In the genomic region with DNA sequence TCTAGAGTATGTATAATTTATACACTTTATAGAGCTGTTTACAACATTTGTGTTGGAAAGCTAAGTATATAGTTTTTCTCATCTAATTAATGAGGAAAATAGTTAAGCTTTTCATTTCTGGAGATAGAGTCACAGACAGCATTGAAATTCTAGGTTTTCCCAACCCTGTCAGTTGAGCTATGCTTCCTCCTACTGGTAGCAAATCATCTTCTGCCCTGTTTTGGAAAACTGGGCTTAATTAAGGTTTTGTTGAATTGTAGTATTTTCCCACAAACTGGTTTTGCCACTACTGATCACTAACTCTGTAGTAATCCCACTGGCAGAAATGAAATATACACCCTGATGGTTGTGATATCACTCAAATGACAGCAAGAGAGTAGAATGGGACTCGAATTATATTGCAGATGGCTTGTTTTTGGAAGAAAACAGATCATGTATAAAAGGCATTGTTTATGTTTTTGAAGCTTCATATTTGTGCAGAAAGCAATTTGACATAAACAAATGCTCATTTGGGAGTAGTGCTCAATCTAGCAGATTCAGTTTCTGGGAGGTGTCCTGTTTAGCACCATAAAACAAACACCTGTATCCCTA, we compare ENCODE assay signal across 12 cellular contexts. TPM values are rescaled to one million over a fixed set of nuclear protein-coding genes. Genes with fewer than 3 reads are reported as not detected.
DNase-seq lines count a peak whose midpoint lies in the region; ATAC-seq and TF ChIP-seq lines count a peak whose summit lies in the region.
"Had no signal": no experiment of that assay in that cellular context is flagged by ENCODE, and none has a peak within 500 bp of the region (broad histone marks: within the 10 kb centered on the region; RNA-seq: fewer than 3 reads in every experiment).

No MANE protein-coding gene starts in this region.

- peaks cover 14 to 66% of the 10 kb centered on the region in 2 experiments for H3K36me3 ChIP-seq in mesenchymal stem cell (ENCODE audit: control insufficient read depth in 1 of 2, insufficient read depth in 2 of 2, low read depth in 1 of 2, low read length in 2 of 2)
- H3K36me3 ChIP-seq: colonic mucosa had no signal

- H3K36me3 Mint-ChIP-seq in stimulated activated naive B cell treated with anti-CD40 and anti-IgM and Interleukin-4, amounts not matched to agents 10 μg/mL and 1 μg/mL and 100 μg/mL, for 72 hours: peaks cover 0 to 10% of the 10 kb centered on the region in 2 donors
- peaks cover 57% of the 10 kb centered on the region for H3K36me3 Mint-ChIP-seq in stimulated activated memory B cell treated with anti-CD40 and anti-IgM and Interleukin-4, amounts not matched to agents 10 μg/mL and 1 μg/mL and 100 μg/mL, for 72 hours

- ATAC-seq in stimulated activated naive B cell treated with anti-CD40 and anti-IgM and Interleukin-4, amounts not matched to agents 10 μg/mL and 1 μg/mL and 100 μg/mL, for 72 hours (replicated peaks): no peak
- no peak for ATAC-seq in stimulated activated memory B cell treated with anti-CD40 and anti-IgM and Interleukin-4, amounts not matched to agents 10 μg/mL and 1 μg/mL and 100 μg/mL, for 72 hours

- no peak overlapping the region for H2BK120ac ChIP-seq in mesenchymal stem cell (ENCODE audit: low read depth, low read length)

- no peak overlapping the region for H2BK5ac ChIP-seq in mesenchymal stem cell (ENCODE audit: low read depth, low read length, poor library complexity, severe bottlenecking)

- no peak overlapping the region for H2BK12ac ChIP-seq in mesenchymal stem cell (ENCODE audit: low read length in 2 of 2)

- H3K27me3 Mint-ChIP-seq in stimulated activated naive B cell treated with anti-CD40 and anti-IgM and Interleukin-4, amounts not matched to agents 10 μg/mL and 1 μg/mL and 100 μg/mL, for 72 hours: no peaks in the 10 kb centered on the region
- no peaks in the 10 kb centered on the region for H3K27me3 Mint-ChIP-seq in stimulated activated memory B cell treated with anti-CD40 and anti-IgM and Interleukin-4, amounts not matched to agents 10 μg/mL and 1 μg/mL and 100 μg/mL, for 72 hours
- H3K27me3 Mint-ChIP-seq: IgD-negative memory B cell; stimulated activated naive CD8-positive, alpha-beta T cell treated with anti-CD3 and anti-CD28 coated beads, Interleukin-15, Interleukin-2, amounts not matched to agents 100 ng/mL and 50 ng/mL, for 24 hours had no signal

- no peak overlapping the region for H3K4me2 ChIP-seq in mesenchymal stem cell (ENCODE audit: low read length, poor library complexity, severe bottlenecking)

- no peak overlapping the region for H4K8ac ChIP-seq in mesenchymal stem cell (ENCODE audit: low read length)

- no peaks in the 10 kb centered on the region for H3K9me3 Mint-ChIP-seq in stimulated activated naive B cell treated with anti-CD40 and anti-IgM and Interleukin-4, amounts not matched to agents 10 μg/mL and 1 μg/mL and 100 μg/mL, for 72 hours
- no peaks in the 10 kb centered on the region for H3K9me3 Mint-ChIP-seq in stimulated activated memory B cell treated with anti-CD40 and anti-IgM and Interleukin-4, amounts not matched to agents 10 μg/mL and 1 μg/mL and 100 μg/mL, for 72 hours
- H3K9me3 Mint-ChIP-seq: IgD-negative memory B cell; nephron progenitor cell; stimulated activated naive CD8-positive, alpha-beta T cell treated with anti-CD3 and anti-CD28 coated beads, Interleukin-15, Interleukin-2, amounts not matched to agents 100 ng/mL and 50 ng/mL, for 24 hours had no signal

- H3K4me3 ChIP-seq in AG09309 (ENCODE audit: control insufficient read depth, low read depth, low read length) (no peak overlapping the region), choroid plexus epithelial cell (ENCODE audit: low read depth, low read length) (no peak overlapping the region), mesenchymal stem cell (ENCODE audit: insufficient read depth in 1 of 2, low read depth in 1 of 2, low read length in 2 of 2) (peak overlapping the region in 1 of 2 experiments; percentile 74)
- H3K4me3 ChIP-seq: colonic mucosa had no signal

- H3K27ac Mint-ChIP-seq in stimulated activated naive B cell treated with anti-CD40 and anti-IgM and Interleukin-4, amounts not matched to agents 10 μg/mL and 1 μg/mL and 100 μg/mL, for 72 hours: no peak overlapping the region
- H3K27ac Mint-ChIP-seq in stimulated activated memory B cell treated with anti-CD40 and anti-IgM and Interleukin-4, amounts not matched to agents 10 μg/mL and 1 μg/mL and 100 μg/mL, for 72 hours: no peak overlapping the region
- H3K27ac Mint-ChIP-seq: IgD-negative memory B cell; nephron progenitor cell; stimulated activated naive CD8-positive, alpha-beta T cell treated with anti-CD3 and anti-CD28 coated beads, Interleukin-15, Interleukin-2, amounts not matched to agents 100 ng/mL and 50 ng/mL, for 24 hours had no signal

- no peaks in the 10 kb centered on the region for H3K9me3 ChIP-seq in mesenchymal stem cell (ENCODE audit: control insufficient read depth, low read length)
- H3K9me3 ChIP-seq: colonic mucosa had no signal

- no peaks in the 10 kb centered on the region for H3K4me1 ChIP-seq in mesenchymal stem cell (ENCODE audit: control insufficient read depth, insufficient read depth, low read depth, low read length)
- H3K4me1 ChIP-seq: colonic mucosa had no signal

- no peak overlapping the region for H2BK15ac ChIP-seq in mesenchymal stem cell (ENCODE audit: low read depth, poor library complexity, severe bottlenecking)

- H3K23ac ChIP-seq in mesenchymal stem cell (ENCODE audit: low read length in 2 of 2): no peak overlapping the region

- H3K4me3 Mint-ChIP-seq in stimulated activated naive B cell treated with anti-CD40 and anti-IgM and Interleukin-4, amounts not matched to agents 10 μg/mL and 1 μg/mL and 100 μg/mL, for 72 hours: no peak overlapping the region
- H3K4me3 Mint-ChIP-seq in stimulated activated memory B cell treated with anti-CD40 and anti-IgM and Interleukin-4, amounts not matched to agents 10 μg/mL and 1 μg/mL and 100 μg/mL, for 72 hours: no peak overlapping the region
- H3K4me3 Mint-ChIP-seq: IgD-negative memory B cell; nephron progenitor cell; stimulated activated naive CD8-positive, alpha-beta T cell treated with anti-CD3 and anti-CD28 coated beads, Interleukin-15, Interleukin-2, amounts not matched to agents 100 ng/mL and 50 ng/mL, for 24 hours had no signal

- H4K91ac ChIP-seq in mesenchymal stem cell (ENCODE audit: low read length): no peak overlapping the region

- no peak overlapping the region for H3K18ac ChIP-seq in mesenchymal stem cell (ENCODE audit: low read depth in 1 of 2, low read length in 2 of 2)

- TF ChIP-seq CTCF in AG09309 (IDR thresholded peaks at IDR 0.05; ENCODE audit: control insufficient read depth, insufficient read depth, low read depth, low read length, missing control alignments) (peak; percentile 72), choroid plexus epithelial cell (conservative IDR thresholded peaks at IDR 0.05; ENCODE audit: low read depth, low read length) (peak; percentile 76)

- no peak for DNase-seq in AG09309 (ENCODE audit: low read depth)
- DNase-seq in HT-29 (ENCODE audit: low spot score): peak; percentile 49
- DNase-seq in choroid plexus epithelial cell (ENCODE audit: low read depth): peak; percentile 67
- peak; percentile 48 for DNase-seq in mesenchymal stem cell
- DNase-seq in stimulated activated naive B cell treated with anti-CD40 and anti-IgM and Interleukin-4, amounts not matched to agents 10 μg/mL and 1 μg/mL and 100 μg/mL, for 72 hours: no peak
- DNase-seq in NAMALWA (ENCODE audit: low spot score): no peak
- DNase-seq in retina: no peak
- DNase-seq: colonic mucosa, nephron progenitor cell had no signal

- no peaks in the 10 kb centered on the region for H3K27me3 ChIP-seq in mesenchymal stem cell (ENCODE audit: control insufficient read depth in 1 of 2, insufficient read depth in 1 of 2, low read length in 2 of 2)
- H3K27me3 ChIP-seq: colonic mucosa had no signal

- WGBS in mesenchymal stem cell: 67% methylated on average over 1 of the region's 1 CpG

- H3K14ac ChIP-seq in mesenchymal stem cell (ENCODE audit: low read length in 2 of 2): no peak overlapping the region

- peaks cover 3% of the 10 kb centered on the region for H3K79me1 ChIP-seq in mesenchymal stem cell (replicated peaks; ENCODE audit: low read length, poor library complexity, severe bottlenecking)

- H3K9ac ChIP-seq in mesenchymal stem cell (ENCODE audit: low read length): peak overlapping the region; percentile 61

- no peak overlapping the region for H3K27ac ChIP-seq in mesenchymal stem cell (ENCODE audit: low read length, poor library complexity, severe bottlenecking)
- H3K27ac ChIP-seq: colonic mucosa had no signal

- peaks cover 0 to 9% of the 10 kb centered on the region in 2 donors for H3K4me1 Mint-ChIP-seq in stimulated activated naive B cell treated with anti-CD40 and anti-IgM and Interleukin-4, amounts not matched to agents 10 μg/mL and 1 μg/mL and 100 μg/mL, for 72 hours
- peaks cover 10% of the 10 kb centered on the region for H3K4me1 Mint-ChIP-seq in stimulated activated memory B cell treated with anti-CD40 and anti-IgM and Interleukin-4, amounts not matched to agents 10 μg/mL and 1 μg/mL and 100 μg/mL, for 72 hours
- H3K4me1 Mint-ChIP-seq: IgD-negative memory B cell had no signal

- no peak overlapping the region for H3K4ac ChIP-seq in mesenchymal stem cell (ENCODE audit: low read depth in 1 of 2, low read length in 2 of 2)

- H2AFZ ChIP-seq in mesenchymal stem cell (ENCODE audit: low read depth, low read length): no peak overlapping the region

- H2AK5ac ChIP-seq in mesenchymal stem cell (ENCODE audit: low read length, severe bottlenecking): no peak overlapping the region

RNA-seq across cellular contexts. Expression of gene CD180, which starts 46.6 kb away (rescaled TPM):
- total RNA-seq in HT-29 (2014; rRNA removed; shearing (Covaris generic)): not detected in 2 replicates
- not detected for polyA plus RNA-seq in mesenchymal stem cell (2013, experiment 1 of 2)
- not detected for polyA plus RNA-seq in mesenchymal stem cell (2013, experiment 2 of 2)

Comparison
In these comparisons a context has a peak if more than half of its experiments do, and no peak if none do; other contexts are left out.
1. DNase-seq: peak in HT-29 (single experiment), choroid plexus epithelial cell (single experiment) and mesenchymal stem cell (single experiment); none in AG09309 (single experiment), stimulated activated naive B cell treated with anti-CD40 and anti-IgM and Interleukin-4, amounts not matched to agents 10 μg/mL and 1 μg/mL and 100 μg/mL, for 72 hours (single experiment), NAMALWA (single experiment) and retina (single experiment).